Comparison of ENCODE assay signal across 14 cellular contexts in the genomic region with DNA sequence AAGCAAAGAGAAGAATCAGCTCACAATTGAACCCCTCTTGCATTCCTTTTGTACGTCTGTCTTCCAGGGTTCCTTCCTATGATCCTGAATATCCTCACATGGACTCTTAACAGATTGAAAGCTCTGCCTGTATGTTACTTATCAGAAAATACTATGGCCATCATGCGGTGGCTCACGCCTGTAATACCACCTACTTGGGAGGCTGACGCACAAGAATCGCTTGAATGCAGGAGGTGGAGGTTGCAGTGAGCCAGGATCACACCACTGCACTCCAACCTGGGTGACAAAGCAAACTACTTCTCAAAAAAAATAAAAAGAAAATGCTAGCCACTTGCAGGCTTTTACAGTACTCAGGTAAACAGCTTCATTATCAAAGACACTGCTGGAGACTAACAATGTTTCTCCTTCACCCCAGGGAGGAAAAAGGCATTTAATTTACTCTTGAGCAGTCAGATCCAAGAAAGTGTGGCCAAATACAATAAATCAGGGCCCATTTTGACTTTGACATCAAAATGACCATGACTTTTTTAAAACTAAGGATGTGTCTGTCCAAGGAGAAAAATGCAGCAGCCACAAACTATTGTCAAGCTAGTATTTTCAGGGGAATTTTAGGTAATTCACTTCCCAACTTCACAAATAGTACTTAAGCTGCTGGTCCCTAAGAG. TPM values are rescaled to one million over a fixed set of nuclear protein-coding genes. Genes with fewer than 3 reads are reported as not detected.
DNase-seq lines count a peak whose midpoint lies in the region; ATAC-seq, FAIRE-seq and TF ChIP-seq lines count a peak whose summit lies in the region.
"Had no signal": no experiment of that assay in that cellular context is flagged by ENCODE, and none has a peak within 500 bp of the region (broad histone marks: within the 10 kb centered on the region; RNA-seq: fewer than 3 reads in every experiment).

No MANE protein-coding gene starts in this region.

- no peak overlapping the region for H3K4me2 ChIP-seq in PC-9
- H3K4me2 ChIP-seq: A549 had no signal

- FAIRE-seq in H54 (lab: Jason Lieb, UNC) (no peak), D721Med (lab: Jason Lieb, UNC) (no peak)
- FAIRE-seq: A549, G401.6, HTR-8/SVneo, K562 had no signal

- POLR2A ChIA-PET in HEK293T (lab: Yijun Ruan, JAX) (interaction anchor here (1.2 to 2.8 kb wide), 2 partner anchors 12 to 27 kb away, joined by 5 to 16 read pairs; partner anchors contain the start of gene NPTN), PC-9 (lab: Charles Lee; ENCODE audit: unreplicated experiment) (no interaction called here)

- H3K9me3 ChIP-seq in PC-9 (ENCODE audit: insufficient read depth, low read depth) = no peaks in the 10 kb centered on the region
- H3K9me3 ChIP-seq: A549 had no signal

- peaks cover 7% of the 10 kb centered on the region for H3K4me1 Mint-ChIP-seq in mesothelial cell of epicardium

- no peaks in the 10 kb centered on the region; the same call in none of the 2 replicates for H4K20me1 ChIP-seq in PC-9 (ENCODE audit: insufficient read depth)

- no peaks in the 10 kb centered on the region for H3K36me3 Mint-ChIP-seq in mesothelial cell of epicardium

- intact Hi-C loops in PC-9 (cut with micrococcal nuclease; ENCODE audit: unreplicated experiment) = no loop called here

- H3K36me3 ChIP-seq in PC-9 (ENCODE audit: low read depth) = no peaks in the 10 kb centered on the region

- no peaks in the 10 kb centered on the region for H3K9me3 Mint-ChIP-seq in mesothelial cell of epicardium

- H3K79me2 ChIP-seq in PC-9 (ENCODE audit: low read depth) = peaks cover 95% of the 10 kb centered on the region

- DNase-seq in COR-L47 (lab: John Stamatoyannopoulos, UW) (peak; percentile 24), HEK293T (ENCODE audit: extremely low spot score) (no peak), PC-9 (no peak), mesothelial cell of epicardium (ENCODE audit: low spot score in 2 of 2, unreplicated experiment in 2 of 2) (no peak), mesenteric fat pad (ENCODE audit: low spot score) (no peak), H54 (ENCODE audit: insufficient read length, low spot score) (no peak), D721Med (ENCODE audit: insufficient read length, low spot score) (no peak)
- DNase-seq: NCI-H146, NCI-H510A had no signal

- H3K9me2 ChIP-seq in PC-9 (ENCODE audit: insufficient read depth) = no peaks in the 10 kb centered on the region

- H3K27ac ChIP-seq in PC-9 = peak overlapping the region; percentile 2; the same call in 1 of the 2 replicates
- H3K27ac ChIP-seq: A549 had no signal

- no peaks in the 10 kb centered on the region for H3K27me3 Mint-ChIP-seq in mesothelial cell of epicardium (ENCODE audit: low read depth)

- H3K4me1 ChIP-seq in PC-9 (replicated peaks; ENCODE audit: insufficient read depth) = peaks cover 25% of the 10 kb centered on the region

- peak overlapping the region; percentile 35 for H3K27ac Mint-ChIP-seq in mesothelial cell of epicardium

- H3K4me3 Mint-ChIP-seq in mesothelial cell of epicardium = no peak overlapping the region

- no peak for TF ChIP-seq POLR2A in H54 (IDR thresholded peaks at IDR 0.05; ENCODE audit: low read depth, low read length)

- no peak for ATAC-seq in HG02759 (IDR thresholded peaks at IDR 0.05; ENCODE audit: unreplicated experiment)
- ATAC-seq: A549, K562 had no signal

- H3K4me3 ChIP-seq in PC-9 = no peak overlapping the region
- H3K4me3 ChIP-seq: A549, K562 had no signal

- TF ChIP-seq CTCF in PC-9 (conservative IDR thresholded peaks at IDR 0.05) (no peak), mesothelial cell of epicardium (IDR thresholded peaks at IDR 0.05; ENCODE audit: unreplicated experiment) (no peak), D721Med (IDR thresholded peaks at IDR 0.05; ENCODE audit: insufficient read depth, missing control alignments) (no peak)

- H2AFZ ChIP-seq in PC-9 = no peak overlapping the region

- BruUV-seq in PC-9 (replicated peaks; lab: Mats Ljungman, UMichigan) = no TSS peak

- CTCF ChIA-PET in HEK293T (lab: Yijun Ruan, JAX) (interaction anchor here (0.6 to 2.1 kb wide), 3 partner anchors 11 to 608 kb away, joined by 3 to 9 read pairs (median 3); no protein-coding TSS in a partner anchor), PC-9 (lab: Charles Lee) (no interaction called here)

- H3F3A ChIP-seq in PC-9 (ENCODE audit: insufficient read depth, low read depth) = peaks cover 14% of the 10 kb centered on the region

- H3K27me3 ChIP-seq in PC-9 (ENCODE audit: insufficient read depth, low read depth) = no peaks in the 10 kb centered on the region

TF ChIP-seq in HEK293T, 16 proteins besides CTCF, POLR2A, EP300 and RAD21:
- TF ChIP-seq, protein P1, sequence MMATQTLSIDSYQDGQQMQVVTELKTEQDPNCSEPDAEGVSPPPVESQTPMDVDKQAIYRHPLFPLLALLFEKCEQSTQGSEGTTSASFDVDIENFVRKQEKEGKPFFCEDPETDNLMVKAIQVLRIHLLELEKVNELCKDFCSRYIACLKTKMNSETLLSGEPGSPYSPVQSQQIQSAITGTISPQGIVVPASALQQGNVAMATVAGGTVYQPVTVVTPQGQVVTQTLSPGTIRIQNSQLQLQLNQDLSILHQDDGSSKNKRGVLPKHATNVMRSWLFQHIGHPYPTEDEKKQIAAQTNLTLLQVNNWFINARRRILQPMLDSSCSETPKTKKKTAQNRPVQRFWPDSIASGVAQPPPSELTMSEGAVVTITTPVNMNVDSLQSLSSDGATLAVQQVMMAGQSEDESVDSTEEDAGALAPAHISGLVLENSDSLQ (IDR thresholded peaks at IDR 0.05) = peak; percentile 64
- no peak for TF ChIP-seq CTBP1 (IDR thresholded peaks at IDR 0.05; ENCODE audit: borderline replicate concordance)
- no peak for TF ChIP-seq BHLHE40 (IDR thresholded peaks at IDR 0.05; ENCODE audit: borderline replicate concordance)

RNA-seq across cellular contexts. Expression of gene NPTN, which starts 27.3 kb away (rescaled TPM):
- total RNA-seq in PC-9 (2021) (61.8 and 101 TPM in 2 replicates), mesothelial cell of epicardium (102 to 116 TPM (median 109 TPM) in 3 replicates), mesenteric fat pad (70.1 TPM)
